ENCODE assay signal across 29 cellular contexts in the genomic region with DNA sequence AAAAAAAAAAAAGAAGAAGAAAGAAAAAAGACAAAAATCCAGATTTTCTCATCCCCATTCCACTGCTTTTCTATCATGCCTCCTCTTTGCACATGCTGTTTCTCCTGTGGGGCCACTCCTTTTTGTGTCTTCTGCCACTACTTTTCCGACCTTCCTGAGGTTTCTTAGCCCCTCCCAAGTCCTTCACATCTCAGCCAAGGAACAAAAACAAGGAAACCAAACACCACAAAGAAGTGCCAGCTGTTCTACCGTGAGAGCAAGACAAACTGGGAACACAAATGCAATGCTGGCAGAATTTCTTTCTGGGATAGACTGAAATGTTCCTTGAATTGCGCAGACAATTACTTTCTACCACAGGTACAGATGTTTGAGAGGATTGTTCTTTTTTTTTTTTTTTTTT.
A peak's percentile ranks its signal among the peaks of the same experiment; 100 is the strongest.
DNase-seq lines count a peak whose midpoint lies in the region; ATAC-seq and TF ChIP-seq lines count a peak whose summit lies in the region.
"Had no signal": no experiment of that assay in that cellular context is flagged by ENCODE, and none has a peak within 500 bp of the region (broad histone marks: within the 10 kb centered on the region; RNA-seq: fewer than 3 reads in every experiment).

No MANE protein-coding gene starts in this region.

- no peaks in the 10 kb centered on the region for H3K36me3 Mint-ChIP-seq in endothelial cell (ENCODE audit: low read depth, unreplicated experiment)
- H3K36me3 Mint-ChIP-seq: CD8-positive, alpha-beta T cell; IgD-negative memory B cell had no signal

- peaks cover 3% of the 10 kb centered on the region for H3K27me3 Mint-ChIP-seq in endothelial cell (ENCODE audit: unreplicated experiment)
- H3K27me3 Mint-ChIP-seq: activated CD8-positive, alpha-beta T cell treated with anti-CD3 and anti-CD28 coated beads for 36 hours; activated naive CD4-positive, alpha-beta T cell treated with anti-CD3 and anti-CD28 coated beads, Interleukin-2, amount 50 U/mL, for 24 hours; activated T-helper 17 cell treated with anti-CD3 and anti-CD28 coated beads, Interleukin-2, amount 50 U/mL, for 72 hours; central memory CD8-positive, alpha-beta T cell; IgD-negative memory B cell; T-helper 17 cell had no signal

- ATAC-seq in HG03135 (IDR thresholded peaks at IDR 0.05; ENCODE audit: unreplicated experiment), result no peak
- ATAC-seq: activated CD8-positive, alpha-beta T cell treated with anti-CD3 and anti-CD28 coated beads for 36 hours; activated T-helper 17 cell treated with anti-CD3 and anti-CD28 coated beads, Interleukin-2, amount 50 U/mL, for 72 hours; CD8-positive, alpha-beta T cell; naive thymus-derived CD8-positive, alpha-beta T cell; stimulated activated naive CD8-positive, alpha-beta T cell treated with anti-CD3 and anti-CD28 coated beads, Interleukin-15, Interleukin-2, amounts not matched to agents 100 U/mL and 50 U/mL, for 24 hours; T-helper 17 cell had no signal

- H3K36me3 ChIP-seq in uterus, result no peaks in the 10 kb centered on the region

- no peak for TF ChIP-seq POLR2A in uterus (IDR thresholded peaks at IDR 0.05)

- DNase-seq in NCI-H2107 treated with DMSO at 0.1 percent for 48 hours (lab: John Stamatoyannopoulos, UW; ENCODE audit: unreplicated experiment) (peak; percentile 41), NCI-H2107 (lab: John Stamatoyannopoulos, UW) (no peak), NCI-H2171 treated with DMSO at 0.1 percent for 48 hours (lab: John Stamatoyannopoulos, UW) (peak; percentile 87), endothelial cell (ENCODE audit: low spot score) (no peak), uterus (no peak), HK-2 (ENCODE audit: unreplicated experiment) (no peak), GOT3 (lab: John Stamatoyannopoulos, UW) (no peak)
- DNase-seq: 8988T; activated CD4-positive, alpha-beta T cell treated with anti-CD3 and anti-CD28 coated beads for 1 hour; activated CD8-positive, alpha-beta T cell treated with anti-CD3 and anti-CD28 coated beads for 36 hours; aorta; CD8-positive, alpha-beta T cell; HCEC 1CT; midbrain; naive thymus-derived CD8-positive, alpha-beta T cell; NCI-H1092; NCI-H1694 treated with DMSO at 0.1 percent for 48 hours; NCI-H2227 treated with DMSO at 0.1 percent for 48 hours; NCI-H774; SK-N-SH; stimulated activated naive CD8-positive, alpha-beta T cell treated with anti-CD3 and anti-CD28 coated beads, Interleukin-15, Interleukin-2, amounts not matched to agents 100 U/mL and 50 U/mL, for 24 hours; T-helper 17 cell; testis had no signal

- TF ChIP-seq CTCF in endothelial cell (IDR thresholded peaks at IDR 0.05; ENCODE audit: unreplicated experiment) (no peak), uterus (IDR thresholded peaks at IDR 0.05) (no peak)

- peak overlapping the region; percentile 80 to 91 for H3K27ac ChIP-seq in uterus
- H3K27ac ChIP-seq: RWPE1 had no signal

- H3K4me1 Mint-ChIP-seq in endothelial cell (ENCODE audit: unreplicated experiment), result peaks cover 5% of the 10 kb centered on the region
- H3K4me1 Mint-ChIP-seq: central memory CD8-positive, alpha-beta T cell had no signal

- no peaks in the 10 kb centered on the region for H3K27me3 ChIP-seq in uterus
- H3K27me3 ChIP-seq: testis had no signal

- H3K9me3 Mint-ChIP-seq in endothelial cell (ENCODE audit: unreplicated experiment), result no peaks in the 10 kb centered on the region
- H3K9me3 Mint-ChIP-seq: activated CD8-positive, alpha-beta T cell treated with anti-CD3 and anti-CD28 coated beads for 36 hours; activated naive CD4-positive, alpha-beta T cell treated with anti-CD3 and anti-CD28 coated beads, Interleukin-2, amount 50 U/mL, for 24 hours; activated T-helper 17 cell treated with anti-CD3 and anti-CD28 coated beads, Interleukin-2, amount 50 U/mL, for 72 hours; CD8-positive, alpha-beta T cell; IgD-negative memory B cell had no signal

- peaks cover 4 to 31% of the 10 kb centered on the region in 2 donors for H3K4me1 ChIP-seq in uterus

- intact Hi-C loops in uterus (cut with DNase I; ENCODE audit: low total_unique reads), result loop anchor here (10.0 kb wide), 1 partner anchor 80 kb away; the partner anchor contains the start of gene MB21D2

- no peak overlapping the region for H3K4me3 Mint-ChIP-seq in endothelial cell (ENCODE audit: unreplicated experiment)
- H3K4me3 Mint-ChIP-seq: activated CD8-positive, alpha-beta T cell treated with anti-CD3 and anti-CD28 coated beads for 36 hours; activated naive CD4-positive, alpha-beta T cell treated with anti-CD3 and anti-CD28 coated beads, Interleukin-2, amount 50 U/mL, for 24 hours; CD8-positive, alpha-beta T cell; central memory CD8-positive, alpha-beta T cell; IgD-negative memory B cell; naive thymus-derived CD8-positive, alpha-beta T cell; T-helper 17 cell had no signal

- no peak overlapping the region for H3K4me3 ChIP-seq in uterus
- H3K4me3 ChIP-seq: testis had no signal

- no peaks in the 10 kb centered on the region for H3K9me3 ChIP-seq in uterus
- H3K9me3 ChIP-seq: SK-N-SH, testis had no signal

- peak overlapping the region; percentile 10 for H3K27ac Mint-ChIP-seq in endothelial cell (ENCODE audit: unreplicated experiment)
- H3K27ac Mint-ChIP-seq: activated CD8-positive, alpha-beta T cell treated with anti-CD3 and anti-CD28 coated beads for 36 hours; activated naive CD4-positive, alpha-beta T cell treated with anti-CD3 and anti-CD28 coated beads, Interleukin-2, amount 50 U/mL, for 24 hours; activated T-helper 17 cell treated with anti-CD3 and anti-CD28 coated beads, Interleukin-2, amount 50 U/mL, for 72 hours; CD8-positive, alpha-beta T cell; IgD-negative memory B cell; T-helper 17 cell had no signal

Comparison
In these comparisons a context has a peak if more than half of its experiments do, and no peak if none do; other contexts are left out.
1. DNase-seq: peak in NCI-H2107 treated with DMSO at 0.1 percent for 48 hours (single experiment) and NCI-H2171 treated with DMSO at 0.1 percent for 48 hours (single experiment); none in NCI-H2107 (single experiment), endothelial cell (single experiment), uterus (0 of 2), HK-2 (single experiment) and GOT3 (single experiment).